8 cellular contexts compared by ENCODE assay signal in genomic region chr7:128476402-128477335, GRCh38. TPM values are rescaled to one million over a fixed set of nuclear protein-coding genes. Genes with fewer than 3 reads are reported as not detected.
DNase-seq lines count a peak whose midpoint lies in the region; ATAC-seq and TF ChIP-seq lines count a peak whose summit lies in the region.
"Not testable (repeated sequence)": the region's sequence is repeated elsewhere in the genome, so short reads cannot be mapped to it uniquely, and the experiment has no call there.

A gene with protein sequence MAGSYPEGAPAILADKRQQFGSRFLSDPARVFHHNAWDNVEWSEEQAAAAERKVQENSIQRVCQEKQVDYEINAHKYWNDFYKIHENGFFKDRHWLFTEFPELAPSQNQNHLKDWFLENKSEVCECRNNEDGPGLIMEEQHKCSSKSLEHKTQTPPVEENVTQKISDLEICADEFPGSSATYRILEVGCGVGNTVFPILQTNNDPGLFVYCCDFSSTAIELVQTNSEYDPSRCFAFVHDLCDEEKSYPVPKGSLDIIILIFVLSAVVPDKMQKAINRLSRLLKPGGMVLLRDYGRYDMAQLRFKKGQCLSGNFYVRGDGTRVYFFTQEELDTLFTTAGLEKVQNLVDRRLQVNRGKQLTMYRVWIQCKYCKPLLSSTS (plus strand): TSS chr7:128476748. CDS start chr7:128476766, 18 bp downstream.

- ATAC-seq in GM18909 (IDR thresholded peaks at IDR 0.05; ENCODE audit: poor library complexity, unreplicated experiment) (peak; percentile 93), HG03175 (IDR thresholded peaks at IDR 0.05; ENCODE audit: unreplicated experiment) (peak; percentile 92), WTC11 (peak; percentile 93)

- not testable (repeated sequence) for H3K9me3 Mint-ChIP-seq in WTC11

- H3K27ac Mint-ChIP-seq in WTC11: peak within 1 kb of the TSS; percentile 94

- peak within 1 kb of the TSS; percentile 98 for H3K4me3 Mint-ChIP-seq in WTC11

- H3K36me3 Mint-ChIP-seq in WTC11: peaks cover 27% of the 10 kb centered on the region

- CTCF ChIA-PET in WTC11 (lab: Charles Lee): interaction anchor here (0.6 to 3.9 kb wide), 8 partner anchors 16 to 407 kb away, joined by 3 to 47 read pairs (median 4); no protein-coding TSS in a partner anchor

- not testable (repeated sequence) for H3K27me3 Mint-ChIP-seq in WTC11 (ENCODE audit: low read depth)

- not testable (repeated sequence) for TF ChIP-seq CTCF in WTC11 (IDR thresholded peaks at IDR 0.05)

- DNase-seq in AG08396 (ENCODE audit: low spot score) (peak; percentile 77), NCI-H2227 treated with DMSO at 0.1 percent for 48 hours (lab: John Stamatoyannopoulos, UW) (peak; percentile 92), WTC11 (ENCODE audit: low spot score) (peak; percentile 95), inferior parietal cortex (ENCODE audit: extremely low spot score) (peak; percentile 95)
- peak; percentile 90 for DNase-seq in central memory CD4-positive, alpha-beta T cell
- peak; percentile 81 for DNase-seq in stimulated activated CD4-positive, alpha-beta T cell treated with anti-CD3 and anti-CD28 coated beads, Interleukin-12 subunit alpha, Interleukin-12 subunit beta, amount 100 ng/mL, for 4 hours

- peaks cover 12% of the 10 kb centered on the region for H3K4me1 Mint-ChIP-seq in WTC11

- POLR2A ChIA-PET in WTC11 (lab: Charles Lee): not testable (repeated sequence)

TF ChIP-seq in WTC11, 78 proteins besides CTCF, POLR2A, EP300 and RAD21 (continues in another document):
- TF ChIP-seq CREM (CRISPR knock-in tag; IDR thresholded peaks at IDR 0.05) (peak; percentile 71; the same call in 1 of the 2 replicates), ARID4B (CRISPR knock-in tag; IDR thresholded peaks at IDR 0.05; ENCODE audit: borderline replicate concordance) (peak; percentile 88; the same call in 1 of the 2 replicates), FOXP4 (CRISPR knock-in tag; IDR thresholded peaks at IDR 0.05) (peak; percentile 62; the same call in 1 of the 2 replicates), MAX (CRISPR knock-in tag; IDR thresholded peaks at IDR 0.05) (peak; percentile 92), FOXK1 (CRISPR knock-in tag; IDR thresholded peaks at IDR 0.05) (peak; percentile 82), E2F4 (CRISPR knock-in tag; IDR thresholded peaks at IDR 0.05; ENCODE audit: borderline replicate concordance, low read depth) (peak; percentile 92), GABPB1 (CRISPR knock-in tag; IDR thresholded peaks at IDR 0.05) (peak; percentile 73), ETV6 (CRISPR knock-in tag; IDR thresholded peaks at IDR 0.05) (peak; percentile 62), SP1 (CRISPR knock-in tag; conservative IDR thresholded peaks at IDR 0.05) (peak; percentile 97), MYBL2 (CRISPR knock-in tag; IDR thresholded peaks at IDR 0.05) (peak; percentile 54; the same call in 1 of the 2 replicates), NFE2L1 (CRISPR knock-in tag; IDR thresholded peaks at IDR 0.05) (peak; percentile 83; the same call in 1 of the 2 replicates), FOXP1 (CRISPR knock-in tag; IDR thresholded peaks at IDR 0.05; ENCODE audit: borderline replicate concordance) (peak; percentile 55; the same call in 1 of the 2 replicates), TEAD1 (CRISPR knock-in tag; IDR thresholded peaks at IDR 0.05) (peak; percentile 81), PRDM15 (CRISPR knock-in tag; IDR thresholded peaks at IDR 0.05) (peak; percentile 69), SMAD3 (CRISPR knock-in tag; IDR thresholded peaks at IDR 0.05; ENCODE audit: borderline replicate concordance) (peak; percentile 69; the same call in 1 of the 2 replicates), ZNF232 (CRISPR knock-in tag; IDR thresholded peaks at IDR 0.05) (peak; percentile 67; the same call in 1 of the 2 replicates)

RNA-seq across cellular contexts. Expression of the gene that starts here (rescaled TPM):
- total RNA-seq in WTC11 (2021): 38.6 to 40.4 TPM (median 39.6 TPM) in 3 replicates

Comparison
In these comparisons a context has a peak if more than half of its experiments do, and no peak if none do; other contexts are left out.
1. Peak in every context shown above with its lines: DNase-seq and ATAC-seq.